Comparison of ENCODE assay signal across 9 cellular contexts in the genomic region with DNA sequence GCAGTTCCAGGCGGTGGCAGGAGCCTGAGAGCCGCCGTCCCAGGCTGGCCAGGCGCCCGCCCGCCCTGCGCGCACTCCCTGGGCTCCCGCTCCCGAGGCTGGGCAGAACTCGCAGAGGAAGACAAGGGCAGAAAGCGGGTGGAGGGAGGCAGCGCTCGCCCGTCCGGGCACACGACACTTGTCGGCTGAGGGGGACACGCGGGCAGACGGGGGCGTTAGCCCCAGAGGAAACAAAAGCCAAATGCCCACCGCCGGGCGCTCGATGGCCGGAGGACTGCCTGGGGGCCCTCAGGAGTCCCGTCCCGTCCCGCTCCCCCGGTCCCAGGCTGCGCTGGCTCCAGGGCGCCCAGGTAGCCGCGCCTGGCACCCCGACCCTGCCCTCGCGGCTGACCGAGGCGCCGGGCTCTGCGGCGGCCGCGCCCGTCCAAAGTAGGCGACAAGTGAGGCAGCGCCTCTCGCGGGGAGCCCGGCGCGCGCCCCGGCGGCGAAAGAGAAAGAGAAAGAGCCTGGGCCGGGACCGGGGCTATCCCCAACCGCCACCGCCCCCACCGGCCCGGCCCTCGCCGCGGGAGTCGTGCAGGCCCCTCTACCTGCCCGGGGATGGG. TPM values are rescaled to one million over a fixed set of nuclear protein-coding genes. Genes with fewer than 3 reads are reported as not detected.
DNase-seq lines count a peak whose midpoint lies in the region; ATAC-seq and TF ChIP-seq lines count a peak whose summit lies in the region.
"Had no signal": no experiment of that assay in that cellular context is flagged by ENCODE, and none has a peak within 500 bp of the region (broad histone marks: within the 10 kb centered on the region; RNA-seq: fewer than 3 reads in every experiment).

No MANE protein-coding gene starts in this region.

- H4K20me1 ChIP-seq in mammary epithelial cell (ENCODE audit: insufficient read depth, low read length) = no peaks in the 10 kb centered on the region

- no peak for TF ChIP-seq POLR2A in spleen (IDR thresholded peaks at IDR 0.05)

- no peaks in the 10 kb centered on the region for H3K36me3 ChIP-seq in mammary epithelial cell (ENCODE audit: insufficient read depth, low read length)
- no peaks in the 10 kb centered on the region for H3K36me3 ChIP-seq in kidney epithelial cell (ENCODE audit: control insufficient read depth, insufficient read depth, low read length)
- no peaks in the 10 kb centered on the region for H3K36me3 ChIP-seq in spleen

- no peaks in the 10 kb centered on the region for H3K9me3 ChIP-seq in mammary epithelial cell (replicated peaks; ENCODE audit: insufficient read depth, low read length)
- no peaks in the 10 kb centered on the region for H3K9me3 ChIP-seq in spleen

- ATAC-seq in GM18508 (IDR thresholded peaks at IDR 0.05; ENCODE audit: insufficient read depth, unreplicated experiment) = peak; percentile 59

- CTCF ChIA-PET in mammary epithelial cell (lab: Charles Lee; ENCODE audit: low non-redundant PET) = no interaction called here

- H3K4me1 ChIP-seq in mammary epithelial cell (ENCODE audit: insufficient read depth, low read length) = no peaks in the 10 kb centered on the region
- H3K4me1 ChIP-seq in spleen = peaks cover 0 to 50% (median 26%) of the 10 kb centered on the region in 6 donors

- peak overlapping the region; percentile 23 for H3K4me3 ChIP-seq in HFF-Myc (replicated peaks; ENCODE audit: low read depth, low read length)
- peak overlapping the region in 2 of 3 experiments; percentile 25 to 47 for H3K4me3 ChIP-seq in mammary epithelial cell (replicated peaks in 1 of 3; ENCODE audit: insufficient read depth in 1 of 3, low read depth in 2 of 3, low read length in 3 of 3)
- peak overlapping the region; percentile 70 for H3K4me3 ChIP-seq in kidney epithelial cell (ENCODE audit: low read depth, low read length)
- H3K4me3 ChIP-seq in spleen = peak overlapping the region; percentile 41 to 89 (median 67)

- DNase-seq in HFF-Myc (ENCODE audit: extremely low read depth, low read depth) = no peak
- peak; percentile 30 to 49 for DNase-seq in NOMO-1 (lab: John Stamatoyannopoulos, UW; ENCODE audit: unreplicated experiment in 2 of 2)
- DNase-seq in mammary epithelial cell = peak; percentile 7
- no peak for DNase-seq in kidney epithelial cell (ENCODE audit: low read depth)
- DNase-seq in spleen = peak; percentile 95
- DNase-seq in NCI-H128 (lab: John Stamatoyannopoulos, UW; ENCODE audit: unreplicated experiment) = no peak
- no peak for DNase-seq in MV-4-11 (lab: John Stamatoyannopoulos, UW)

- BruUV-seq in mammary epithelial cell (replicated peaks; lab: Mats Ljungman, UMichigan) = no TSS peak

- H3K79me2 ChIP-seq in mammary epithelial cell (ENCODE audit: insufficient read depth, low read length) = no peaks in the 10 kb centered on the region

- H3K27ac ChIP-seq in mammary epithelial cell (ENCODE audit: insufficient read depth, low read depth, low read length) = no peak overlapping the region
- H3K27ac ChIP-seq in spleen = peak overlapping the region; percentile 73 to 95 (median 90)
- H3K27ac ChIP-seq: VCaP had no signal

- peak overlapping the region; percentile 71 for H2AFZ ChIP-seq in mammary epithelial cell (ENCODE audit: low read depth, low read length)

- dilution Hi-C loops in mammary epithelial cell (cut with HindIII; ENCODE audit: low sequenced_read_pairs) = no loop called here

- WGBS in mammary epithelial cell (ENCODE audit: low coverage, missing lambda C conversion rate) = 0% methylated on average over 5 of the region's 68 CpGs
- WGBS in spleen, 5 donors = 0 to 5% (median 1%) methylated on average over 33 to 68 of the region's 68 CpGs

- intact Hi-C loops in mammary epithelial cell (cut with micrococcal nuclease) (no loop called here), spleen (cut with DNase I; ENCODE audit: low total_unique reads) (no loop called here)

- H3K27me3 ChIP-seq in mammary epithelial cell (ENCODE audit: insufficient read depth, low read length) (peaks cover 14% of the 10 kb centered on the region), kidney epithelial cell (ENCODE audit: control insufficient read depth, insufficient read depth, low read length) (peaks cover 8% of the 10 kb centered on the region), spleen (replicated peaks in 1 of 7) (peaks cover 0 to 19% (median 0%) of the 10 kb centered on the region in 7 donors)

- H3K9ac ChIP-seq in mammary epithelial cell (ENCODE audit: insufficient read depth, low read length) = no peak overlapping the region

- peak overlapping the region; percentile 71 for H3K4me2 ChIP-seq in mammary epithelial cell (ENCODE audit: insufficient read depth, low read depth, low read length)

- in situ Hi-C loops in mammary epithelial cell (cut with MboI; ENCODE audit: low sequenced_read_pairs in 2 of 2) = no loop called here

- TF ChIP-seq CTCF in HFF-Myc (IDR thresholded peaks at IDR 0.05; ENCODE audit: low read depth, low read length, missing control alignments) = no peak
- no peak for TF ChIP-seq CTCF in mammary epithelial cell (conservative IDR thresholded peaks at IDR 0.05 in 1 of 2, IDR thresholded peaks at IDR 0.05 in 1 of 2; ENCODE audit: extremely low read depth in 1 of 2, insufficient read depth in 1 of 2, low read depth in 1 of 2, low read length in 2 of 2)
- TF ChIP-seq CTCF in kidney epithelial cell (IDR thresholded peaks at IDR 0.05; ENCODE audit: insufficient read depth, low read length, poor library complexity, severe bottlenecking) = no peak
- peak in 4 of 11 experiments; percentile 12 to 46 (median 45) for TF ChIP-seq CTCF in spleen (IDR thresholded peaks at IDR 0.05 in 8 of 11, conservative IDR thresholded peaks at IDR 0.05 in 3 of 11)

RNA-seq across cellular contexts. Expression of a gene that starts 0.5 kb away (rescaled TPM):
- 10 to 100 TPM in 1 of 2 donors, not detected in 1; 13.5 TPM for total RNA-seq in mammary epithelial cell
- not detected for polyA plus RNA-seq in mammary epithelial cell
- not detected for polyA minus RNA-seq in mammary epithelial cell
- 9.8 and 12.5 TPM in 2 replicates for total RNA-seq in kidney epithelial cell
- 10 to 100 TPM; 11.4 to 21.0 (median 13.4) TPM for total RNA-seq in spleen
- polyA plus RNA-seq in spleen = 1 to 10 TPM; 1.1 to 3.3 (median 2.1) TPM

Comparison
In these comparisons a context has a peak if more than half of its experiments do, and no peak if none do; other contexts are left out.
1. DNase-seq: peak in NOMO-1 (2 of 2), mammary epithelial cell (single experiment) and spleen (single experiment); none in HFF-Myc (single experiment), kidney epithelial cell (single experiment), NCI-H128 (single experiment) and MV-4-11 (single experiment).
2. Peak in every context shown above with its lines, with median percentiles within 50 percentile points of each other: H3K4me3 ChIP-seq.